Comparison of ENCODE assay signal across 1 cellular context in genomic region chr6:11094411-11094851, GRCh38.
A peak's percentile ranks its signal among the peaks of the same experiment; 100 is the strongest.
TF ChIP-seq lines count a peak whose summit lies in the region.

No MANE protein-coding gene starts in this region.

TF ChIP-seq in H1, 55 proteins besides CTCF, POLR2A, EP300 and RAD21:
- TF ChIP-seq MAFK (IDR thresholded peaks at IDR 0.05; ENCODE audit: low read depth, low read length), result no peak
- TF ChIP-seq SRF (IDR thresholded peaks at IDR 0.05; ENCODE audit: low read depth, low read length), result no peak
- TF ChIP-seq KDM1A (IDR thresholded peaks at IDR 0.05; ENCODE audit: borderline replicate concordance, low read length), result no peak
- no peak for TF ChIP-seq ATF2 (IDR thresholded peaks at IDR 0.05; ENCODE audit: low read length)
- peak; percentile 75 for TF ChIP-seq SAP30 (IDR thresholded peaks at IDR 0.05; ENCODE audit: insufficient read depth, insufficient replicate concordance, low read length)
- no peak for TF ChIP-seq TCF12 (IDR thresholded peaks at IDR 0.05; ENCODE audit: low read depth, low read length)
- peak; percentile 74 for TF ChIP-seq ASH2L (IDR thresholded peaks at IDR 0.05; ENCODE audit: low read length)
- TF ChIP-seq JUN (IDR thresholded peaks at IDR 0.05; ENCODE audit: low read depth, low read length), result no peak
- no peak for TF ChIP-seq CBX8 (IDR thresholded peaks at IDR 0.05; ENCODE audit: borderline replicate concordance, low read depth, low read length)
- peak; percentile 36; the same call in 1 of the 2 replicates for TF ChIP-seq TAF1 (IDR thresholded peaks at IDR 0.05; ENCODE audit: low read depth, low read length)
- TF ChIP-seq CHD7 (IDR thresholded peaks at IDR 0.05; ENCODE audit: insufficient replicate concordance, low read length), result no peak
- no peak for TF ChIP-seq BRCA1 (IDR thresholded peaks at IDR 0.05; ENCODE audit: low read depth, low read length)
- no peak for TF ChIP-seq CREB1 (IDR thresholded peaks at IDR 0.05)
- TF ChIP-seq CEBPB (IDR thresholded peaks at IDR 0.05; ENCODE audit: low read depth, low read length), result 0 out of 2 replicates have a peak, but pooled peaks have one; percentile 2
- TF ChIP-seq KDM5A (IDR thresholded peaks at IDR 0.05; ENCODE audit: low read length), result no peak
- TF ChIP-seq YY1 (IDR thresholded peaks at IDR 0.05; ENCODE audit: low read depth, low read length), result 0 out of 2 replicates have a peak, but pooled peaks have one; percentile 40
TF ChIP-seq in H1: peak in this region for 5.
